Comparison of ENCODE assay signal across 8 cellular contexts in the genomic region with DNA sequence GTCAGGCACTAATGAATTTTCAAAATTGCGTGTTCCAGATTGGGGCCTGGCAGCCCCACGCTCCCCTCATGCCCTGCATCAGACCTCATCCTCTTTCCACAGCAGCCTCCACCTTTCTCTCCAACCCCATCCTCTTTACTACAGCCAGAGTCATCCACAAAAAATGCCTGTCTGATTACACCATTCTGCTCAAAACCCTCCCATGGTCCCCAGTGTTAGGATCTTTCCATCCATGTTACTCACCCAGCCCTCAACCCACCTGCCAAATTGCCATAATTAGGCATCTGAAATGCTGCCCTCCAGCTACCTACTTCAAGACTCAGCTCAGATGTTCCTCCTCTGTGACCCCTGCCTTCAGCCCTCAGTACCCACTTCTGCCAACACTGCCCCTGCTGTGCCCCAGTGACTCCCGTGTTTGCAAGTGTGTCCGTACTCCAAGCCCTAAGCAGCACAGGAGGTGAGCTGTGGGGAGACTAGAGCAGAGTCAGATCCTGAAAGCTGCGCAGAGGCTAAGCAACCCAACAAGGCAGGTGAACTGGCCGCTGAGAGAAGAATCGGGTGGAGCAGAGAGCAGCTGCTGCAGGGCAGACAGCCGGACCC. TPM values are rescaled to one million over a fixed set of nuclear protein-coding genes. Genes with fewer than 3 reads are reported as not detected.
A peak's percentile ranks its signal among the peaks of the same experiment; 100 is the strongest.
DNase-seq lines count a peak whose midpoint lies in the region; ATAC-seq, FAIRE-seq and TF ChIP-seq lines count a peak whose summit lies in the region.

No MANE protein-coding gene starts in this region.

- ATAC-seq in body of pancreas = no peak
- ATAC-seq in HG03378 (IDR thresholded peaks at IDR 0.05; ENCODE audit: unreplicated experiment) = no peak
- ATAC-seq in activated naive CD4-positive, alpha-beta T cell treated with anti-CD3 and anti-CD28 coated beads, Interleukin-2, amount 50 U/mL, for 72 hours = no peak

- in situ Hi-C loops in ACHN (cut with HindIII; ENCODE audit: low pct_ligation_motif_present, low pct_unique_long_range_greater_than_20kb, low sequenced_read_pairs) = loop anchor here (25.0 kb wide), 1 partner anchor 171 kb away; no protein-coding TSS in a partner anchor

- no peak overlapping the region for H2BK15ac ChIP-seq in mesenchymal stem cell (ENCODE audit: low read depth, poor library complexity, severe bottlenecking)

- no peaks in the 10 kb centered on the region for H3K36me3 Mint-ChIP-seq in activated naive CD4-positive, alpha-beta T cell treated with anti-CD3 and anti-CD28 coated beads, Interleukin-2, amount 50 U/mL, for 72 hours

- peak overlapping the region in 1 of 2 experiments; percentile 54 for H3K18ac ChIP-seq in mesenchymal stem cell (ENCODE audit: low read depth in 1 of 2, low read length in 2 of 2)

- H3K4me1 ChIP-seq in body of pancreas (peaks cover 45% of the 10 kb centered on the region), mesenchymal stem cell (ENCODE audit: control insufficient read depth, insufficient read depth, low read depth, low read length) (peaks cover 53% of the 10 kb centered on the region)

- H2BK120ac ChIP-seq in mesenchymal stem cell (ENCODE audit: low read depth, low read length) = no peak overlapping the region

- intact Hi-C loops in body of pancreas (cut with DNase I) = loop anchor here (10.0 kb wide), 1 partner anchor 168 kb away; no protein-coding TSS in a partner anchor

- H3K9me3 Mint-ChIP-seq in activated naive CD4-positive, alpha-beta T cell treated with anti-CD3 and anti-CD28 coated beads, Interleukin-2, amount 50 U/mL, for 72 hours = no peaks in the 10 kb centered on the region

- no peaks in the 10 kb centered on the region for H3K9me3 ChIP-seq in body of pancreas
- H3K9me3 ChIP-seq in mesenchymal stem cell (ENCODE audit: control insufficient read depth, low read length) = peaks cover 5% of the 10 kb centered on the region

- H3K79me1 ChIP-seq in mesenchymal stem cell (replicated peaks; ENCODE audit: low read length, poor library complexity, severe bottlenecking) = no peaks in the 10 kb centered on the region

- FAIRE-seq in HTR-8/SVneo (lab: Jason Lieb, UNC) = peak; percentile 58

- peak overlapping the region; percentile 72 for H3K4me2 ChIP-seq in mesenchymal stem cell (ENCODE audit: low read length, poor library complexity, severe bottlenecking)

- no peak for TF ChIP-seq POLR2A in body of pancreas (IDR thresholded peaks at IDR 0.05)

- H3K27me3 ChIP-seq in body of pancreas (no peaks in the 10 kb centered on the region), mesenchymal stem cell (ENCODE audit: control insufficient read depth in 1 of 2, insufficient read depth in 1 of 2, low read length in 2 of 2) (peaks cover 0 to 36% of the 10 kb centered on the region in 2 experiments)

- no peak overlapping the region for H3K4me3 ChIP-seq in body of pancreas
- H3K4me3 ChIP-seq in mesenchymal stem cell (ENCODE audit: insufficient read depth in 1 of 2, low read depth in 1 of 2, low read length in 2 of 2) = peak overlapping the region; percentile 35 to 68

- no peak overlapping the region for H3K27ac Mint-ChIP-seq in activated naive CD4-positive, alpha-beta T cell treated with anti-CD3 and anti-CD28 coated beads, Interleukin-2, amount 50 U/mL, for 72 hours

- H2AFZ ChIP-seq in mesenchymal stem cell (ENCODE audit: low read depth, low read length) = no peak overlapping the region

- H3K9ac ChIP-seq in mesenchymal stem cell (ENCODE audit: low read length) = peak overlapping the region; percentile 60

- H3K36me3 ChIP-seq in body of pancreas (replicated peaks in 1 of 2; ENCODE audit: insufficient read depth in 1 of 2, low read depth in 2 of 2) = no peaks in the 10 kb centered on the region
- H3K36me3 ChIP-seq in mesenchymal stem cell (ENCODE audit: control insufficient read depth in 1 of 2, insufficient read depth in 2 of 2, low read depth in 1 of 2, low read length in 2 of 2) = peaks cover 6 to 25% of the 10 kb centered on the region in 2 experiments

- peak overlapping the region; percentile 27 to 30 for H2BK12ac ChIP-seq in mesenchymal stem cell (ENCODE audit: low read length in 2 of 2)

- H2BK5ac ChIP-seq in mesenchymal stem cell (ENCODE audit: low read depth, low read length, poor library complexity, severe bottlenecking) = no peak overlapping the region

- peak overlapping the region; percentile 54 for H4K8ac ChIP-seq in mesenchymal stem cell (ENCODE audit: low read length)

- H3K14ac ChIP-seq in mesenchymal stem cell (ENCODE audit: low read length in 2 of 2) = peak overlapping the region in 1 of 2 experiments; percentile 11

- peak overlapping the region in 1 of 2 experiments; percentile 54 for H3K4ac ChIP-seq in mesenchymal stem cell (ENCODE audit: low read depth in 1 of 2, low read length in 2 of 2)

- H4K91ac ChIP-seq in mesenchymal stem cell (ENCODE audit: low read length) = peak overlapping the region; percentile 47

- peak; percentile 19 for DNase-seq in ACHN
- DNase-seq in HTR-8/SVneo (ENCODE audit: insufficient read length, low spot score) = no peak
- no peak for DNase-seq in body of pancreas
- DNase-seq in mesenchymal stem cell = peak; percentile 36
- DNase-seq in H4 (ENCODE audit: low spot score) = no peak
- no peak for DNase-seq in DMS153 (lab: John Stamatoyannopoulos, UW)
- no peak for DNase-seq in activated naive CD4-positive, alpha-beta T cell treated with anti-CD3 and anti-CD28 coated beads, Interleukin-2, amount 50 U/mL, for 72 hours (ENCODE audit: low spot score in 2 of 2)

- no peak for TF ChIP-seq CTCF in body of pancreas (IDR thresholded peaks at IDR 0.05)

- WGBS in body of pancreas, 2 donors = 21 to 32% methylated on average over 6 to 8 of the region's 8 CpGs
- WGBS in mesenchymal stem cell = 31% methylated on average over 8 of the region's 8 CpGs

- H3K23ac ChIP-seq in mesenchymal stem cell (ENCODE audit: low read length in 2 of 2) = peak overlapping the region in 1 of 2 experiments; percentile 34

- no peak overlapping the region for H2AK5ac ChIP-seq in mesenchymal stem cell (ENCODE audit: low read length, severe bottlenecking)

- H3K27ac ChIP-seq in body of pancreas = peak overlapping the region in 3 of 4 donors; percentile 7 to 60 (median 57)
- H3K27ac ChIP-seq in mesenchymal stem cell (ENCODE audit: low read length, poor library complexity, severe bottlenecking) = no peak overlapping the region

RNA-seq across cellular contexts. Expression of a gene that starts 0.7 kb away (rescaled TPM):
- 10 to 100 TPM in 1 of 2 donors, 1 to 10 TPM in 1; 1.3 to 12.5 TPM for total RNA-seq in body of pancreas
- polyA plus RNA-seq in mesenchymal stem cell (2013, experiment 1 of 2) = 0.10 TPM
- 0.14 TPM for polyA plus RNA-seq in mesenchymal stem cell (2013, experiment 2 of 2)
- 0.25 TPM in 1 of 2 replicates, not detected in the other for total RNA-seq in H4 (2014; rRNA removed; shearing (Covaris generic))
- total RNA-seq in activated naive CD4-positive, alpha-beta T cell treated with anti-CD3 and anti-CD28 coated beads, Interleukin-2, amount 50 U/mL, for 72 hours = under 1 TPM in 1 of 2 donors, not detected in 1; 0.25 TPM

RNA-seq across cellular contexts. Expression of a gene that starts 13.9 kb away (rescaled TPM):
- 10 to 100 TPM; 10.4 to 29.3 TPM for total RNA-seq in body of pancreas
- 14.7 TPM for polyA plus RNA-seq in mesenchymal stem cell (2013, experiment 1 of 2)
- polyA plus RNA-seq in mesenchymal stem cell (2013, experiment 2 of 2) = 13.5 TPM
- 18.8 and 22.6 TPM in 2 replicates for total RNA-seq in H4 (2014; rRNA removed; shearing (Covaris generic))
- total RNA-seq in activated naive CD4-positive, alpha-beta T cell treated with anti-CD3 and anti-CD28 coated beads, Interleukin-2, amount 50 U/mL, for 72 hours = 10 to 100 TPM; 16.0 to 16.6 TPM

RNA-seq across cellular contexts. Expression of a gene that starts 36.9 kb away (rescaled TPM):
- total RNA-seq in body of pancreas = 10 to 100 TPM; 25.4 to 35.3 TPM
- 8.8 TPM for polyA plus RNA-seq in mesenchymal stem cell (2013, experiment 1 of 2)
- 9.0 TPM for polyA plus RNA-seq in mesenchymal stem cell (2013, experiment 2 of 2)
- total RNA-seq in H4 (2014; rRNA removed; shearing (Covaris generic)) = 28.5 and 44.1 TPM in 2 replicates
- 10 to 100 TPM; 30.8 to 31.1 TPM for total RNA-seq in activated naive CD4-positive, alpha-beta T cell treated with anti-CD3 and anti-CD28 coated beads, Interleukin-2, amount 50 U/mL, for 72 hours

RNA-seq across cellular contexts. Expression of a gene that starts 41.9 kb away (rescaled TPM):
- 100 to 1,000 TPM in 1 of 2 donors, 10 to 100 TPM in 1; 73.5 to 103 TPM for total RNA-seq in body of pancreas
- polyA plus RNA-seq in mesenchymal stem cell (2013, experiment 1 of 2) = 60.5 TPM
- polyA plus RNA-seq in mesenchymal stem cell (2013, experiment 2 of 2) = 64.4 TPM
- total RNA-seq in H4 (2014; rRNA removed; shearing (Covaris generic)) = 193 and 213 TPM in 2 replicates
- 10 to 100 TPM; 86.5 to 89.1 TPM for total RNA-seq in activated naive CD4-positive, alpha-beta T cell treated with anti-CD3 and anti-CD28 coated beads, Interleukin-2, amount 50 U/mL, for 72 hours

RNA-seq across cellular contexts. Expression of a gene that starts 46.1 kb away (rescaled TPM):
- 10 to 100 TPM; 18.2 to 29.3 TPM for total RNA-seq in body of pancreas
- 37.4 TPM for polyA plus RNA-seq in mesenchymal stem cell (2013, experiment 1 of 2)
- 35.8 TPM for polyA plus RNA-seq in mesenchymal stem cell (2013, experiment 2 of 2)
- total RNA-seq in H4 (2014; rRNA removed; shearing (Covaris generic)) = 87.5 and 92.8 TPM in 2 replicates
- 10 to 100 TPM; 11.3 to 24.8 TPM for total RNA-seq in activated naive CD4-positive, alpha-beta T cell treated with anti-CD3 and anti-CD28 coated beads, Interleukin-2, amount 50 U/mL, for 72 hours

Comparison
In these comparisons a context has a peak if more than half of its experiments do, and no peak if none do; other contexts are left out.
1. DNase-seq: peak in ACHN (single experiment) and mesenchymal stem cell (single experiment); none in HTR-8/SVneo (single experiment), body of pancreas (0 of 4), H4 (single experiment), DMS153 (single experiment) and activated naive CD4-positive, alpha-beta T cell treated with anti-CD3 and anti-CD28 coated beads, Interleukin-2, amount 50 U/mL, for 72 hours (0 of 2).
2. H3K4me3 ChIP-seq: peak in mesenchymal stem cell (2 of 2); none in body of pancreas (0 of 2).